Comparison of ENCODE assay signal across 9 cellular contexts in the genomic region with DNA sequence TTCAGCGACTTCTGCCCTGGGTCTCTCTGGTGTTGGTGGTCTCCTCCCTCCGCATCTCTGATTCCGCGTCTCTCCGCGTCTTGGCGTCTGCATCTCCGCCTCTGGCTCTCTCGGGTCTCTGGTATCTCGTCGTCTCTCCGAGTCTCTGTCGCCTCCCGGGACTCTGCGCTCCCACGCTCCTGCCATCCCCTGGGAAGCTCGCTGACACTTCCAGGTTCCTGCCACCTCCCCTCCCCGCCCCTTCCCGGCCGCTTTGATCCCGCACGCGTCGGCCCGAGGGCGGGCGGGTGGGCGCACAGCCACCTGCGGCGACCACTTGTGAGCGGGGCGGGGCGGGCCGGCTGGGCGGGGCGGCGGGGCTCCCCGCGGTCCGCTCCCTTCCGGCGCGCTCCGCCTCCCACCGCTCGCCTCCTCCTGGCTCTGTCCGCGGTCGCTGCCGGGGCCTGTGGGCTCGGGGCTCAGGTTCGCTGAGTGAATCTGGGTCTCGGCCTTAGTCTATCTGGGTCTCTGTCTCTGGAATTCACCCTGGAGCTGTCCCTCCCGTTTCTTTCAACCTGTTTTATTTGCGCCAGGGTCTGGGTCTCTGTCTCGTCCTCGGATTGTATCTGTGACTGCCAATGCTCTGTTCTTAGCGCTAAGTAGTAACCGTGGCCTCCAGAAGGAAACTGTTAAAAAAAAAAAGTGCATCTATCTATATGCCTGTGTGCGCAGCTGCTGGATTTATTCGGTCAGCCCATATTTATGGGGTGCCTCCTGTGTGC. TPM values are rescaled to one million over a fixed set of nuclear protein-coding genes. Genes with fewer than 3 reads are reported as not detected.
DNase-seq lines count a peak whose midpoint lies in the region; ATAC-seq, FAIRE-seq and TF ChIP-seq lines count a peak whose summit lies in the region.
"Had no signal": no experiment of that assay in that cellular context is flagged by ENCODE, and none has a peak within 500 bp of the region (broad histone marks: within the 10 kb centered on the region; RNA-seq: fewer than 3 reads in every experiment).

No MANE protein-coding gene starts in this region.

- TF ChIP-seq CTCF in HEK293 (tag by site-specific recombination; IDR thresholded peaks at IDR 0.05) (no peak), K562 (IDR thresholded peaks at IDR 0.05 in 2 of 3, conservative IDR thresholded peaks at IDR 0.05 in 1 of 3; ENCODE audit: insufficient read depth in 2 of 3, low read depth in 1 of 3, low read length in 3 of 3) (no peak)

- peak; percentile 45 for ATAC-seq in K562
- ATAC-seq in GM21786 (IDR thresholded peaks at IDR 0.05; ENCODE audit: unreplicated experiment), result no peak

- H3K9me3 ChIP-seq in HEK293 (ENCODE audit: control insufficient read depth, insufficient read depth, low read depth, low read length) (no peaks in the 10 kb centered on the region), K562 (replicated peaks; ENCODE audit: control insufficient read depth, insufficient read depth, low read depth, low read length) (no peaks in the 10 kb centered on the region), iPS-18a (ENCODE audit: control insufficient read depth, low read depth, low read length) (no peaks in the 10 kb centered on the region), skeletal muscle satellite cell (replicated peaks; ENCODE audit: low read length) (no peaks in the 10 kb centered on the region)

- peaks cover 14% of the 10 kb centered on the region for H3K4me1 ChIP-seq in HEK293 (ENCODE audit: control insufficient read depth, insufficient read depth, low read length)
- peaks cover 22 to 61% of the 10 kb centered on the region in 2 experiments for H3K4me1 ChIP-seq in K562 (replicated peaks in 1 of 2; ENCODE audit: control insufficient read depth in 2 of 2, insufficient read depth in 2 of 2, low read length in 2 of 2)
- peaks cover 11% of the 10 kb centered on the region for H3K4me1 ChIP-seq in iPS-18a (ENCODE audit: control insufficient read depth, low read depth, low read length)
- H3K4me1 ChIP-seq in skeletal muscle satellite cell (ENCODE audit: control insufficient read depth, insufficient read depth, low read length), result peaks cover 38% of the 10 kb centered on the region

- TF ChIP-seq RAD21 in K562 (CRISPR knock-in tag; conservative IDR thresholded peaks at IDR 0.05 in 1 of 2, IDR thresholded peaks at IDR 0.05 in 1 of 2), result no peak

- no peak for TF ChIP-seq EP300 in K562 (IDR thresholded peaks at IDR 0.05; ENCODE audit: low read length)

- no peak for TF ChIP-seq POLR2A in K562 (conservative IDR thresholded peaks at IDR 0.05)

- peak; percentile 46 for DNase-seq in DMS 273 treated with DMSO at 0.1 percent for 48 hours (lab: John Stamatoyannopoulos, UW)
- DNase-seq in RPMI7951 (ENCODE audit: low read depth), result peak; percentile 63
- DNase-seq in K562 (ENCODE audit: extremely low read depth in 1 of 4, low spot score in 3 of 4), result peak; percentile 66 to 74 (median 70)
- DNase-seq in HEK293T (ENCODE audit: extremely low spot score), result no peak

- H3K9ac ChIP-seq in K562 (ENCODE audit: insufficient read depth in 1 of 2, low read depth in 2 of 2, low read length in 2 of 2), result peak overlapping the region; percentile 57 to 92
- peak overlapping the region; percentile 28 for H3K9ac ChIP-seq in iPS-18a (ENCODE audit: low read length)
- peak overlapping the region; percentile 54 for H3K9ac ChIP-seq in skeletal muscle satellite cell (ENCODE audit: low read depth, low read length)

- H4K20me1 ChIP-seq in K562 (replicated peaks; ENCODE audit: control insufficient read depth, insufficient read depth, low read length), result no peaks in the 10 kb centered on the region; the same call in 1 of the 2 replicates

- CTCF ChIA-PET in HEK293 (lab: Yijun Ruan, JAX), result interaction anchor here (0.5 to 4.7 kb wide), 12 partner anchors 10 to 439 kb away, joined by 3 to 36 read pairs (median 4); no protein-coding TSS in a partner anchor
- CTCF ChIA-PET in K562 (lab: Yijun Ruan, JAX; ENCODE audit: low intra/inter-chr PET ratio), result no interaction called here
- CTCF ChIA-PET in HEK293T (lab: Yijun Ruan, JAX), result interaction anchor here (0.7 to 1.1 kb wide), 4 partner anchors 7 to 115 kb away, joined by 3 read pairs; no protein-coding TSS in a partner anchor

- in situ Hi-C loops in K562 (cut with MboI), result no loop called here

- H3K4me2 ChIP-seq in K562 (ENCODE audit: insufficient read depth, low read length) (peak overlapping the region; percentile 87), skeletal muscle satellite cell (ENCODE audit: low read length) (peak overlapping the region; percentile 89)

- no peaks in the 10 kb centered on the region for H3K79me2 ChIP-seq in K562 (ENCODE audit: control insufficient read depth, insufficient read depth, low read length)

- intact Hi-C loops in K562 (cut with micrococcal nuclease), result loop anchor here (10.0 kb wide), 1 partner anchor 292 kb away; a partner anchor contains a TSS

- peak overlapping the region; percentile 78 for H3K27ac ChIP-seq in HEK293 (ENCODE audit: extremely low read depth, low read depth, low read length)
- peak overlapping the region; percentile 34; the same call in 1 of the 3 replicates for H3K27ac ChIP-seq in K562 (ENCODE audit: extremely low read depth, low read depth, low read length)
- no peak overlapping the region for H3K27ac ChIP-seq in iPS-18a (ENCODE audit: low read length)

- H3K27me3 ChIP-seq in K562 (ENCODE audit: control insufficient read depth in 2 of 2, insufficient read depth in 2 of 2, low read length in 2 of 2) (0 out of 5 replicates have a peak, but pooled peaks cover 0 to 9% of the 10 kb centered on the region in 2 experiments), iPS-18a (ENCODE audit: control insufficient read depth, insufficient read depth, low read length) (peaks cover 80% of the 10 kb centered on the region), skeletal muscle satellite cell (ENCODE audit: control insufficient read depth, insufficient read depth, low read length) (no peaks in the 10 kb centered on the region)

- peak; percentile 48 for FAIRE-seq in K562 (lab: Jason Lieb, UNC)

- peak overlapping the region; percentile 91 for H2AFZ ChIP-seq in K562 (ENCODE audit: low read depth, low read length)

- no peaks in the 10 kb centered on the region for H3K9me1 ChIP-seq in K562 (ENCODE audit: control insufficient read depth, insufficient read depth, low read length)

- WGBS in K562 (ENCODE audit: insufficient coverage, low coverage, missing lambda C conversion rate), result 1% methylated on average over 21 of the region's 61 CpGs

- no TSS peak for BruUV-seq in K562 (replicated peaks; lab: Mats Ljungman, UMichigan)

- H3K4me3 ChIP-seq in HEK293 (ENCODE audit: low read depth, low read length), result peak overlapping the region; percentile 55
- peak overlapping the region; percentile 73 for H3K4me3 ChIP-seq in K562
- H3K4me3 ChIP-seq in iPS-18a (ENCODE audit: low read length), result peak overlapping the region; percentile 79
- peak overlapping the region; percentile 71 for H3K4me3 ChIP-seq in skeletal muscle satellite cell (ENCODE audit: low read length)

- POLR2A ChIA-PET in HEK293 (lab: Yijun Ruan, JAX) (interaction anchor here (0.6 to 1.6 kb wide), 5 partner anchors 28 to 97 kb away, joined by 3 to 6 read pairs (median 4); no protein-coding TSS in a partner anchor), K562 (lab: Yijun Ruan, JAX) (interaction anchor here (0.8 to 1.7 kb wide), 5 partner anchors 8 to 47 kb away, joined by 3 to 10 read pairs (median 4); a partner anchor contains a TSS), HEK293T (lab: Yijun Ruan, JAX) (interaction anchor here (0.9 to 2.1 kb wide), 10 partner anchors 11 to 169 kb away, joined by 3 to 13 read pairs (median 4); a partner anchor contains a TSS)

- no peaks in the 10 kb centered on the region for H3K36me3 ChIP-seq in HEK293 (ENCODE audit: control insufficient read depth in 2 of 2, insufficient read depth in 1 of 2, low read length in 2 of 2)
- H3K36me3 ChIP-seq in K562 (ENCODE audit: control insufficient read depth, insufficient read depth, low read length), result no peaks in the 10 kb centered on the region
- no peaks in the 10 kb centered on the region for H3K36me3 ChIP-seq in iPS-18a (ENCODE audit: control insufficient read depth, low read depth, low read length)
- H3K36me3 ChIP-seq in skeletal muscle satellite cell (ENCODE audit: insufficient read depth, low read length), result no peaks in the 10 kb centered on the region

RNA-seq across cellular contexts. Expression of a gene that starts 2.6 kb away (rescaled TPM):
- total RNA-seq in RPMI7951 (2014; rRNA removed; shearing (Covaris generic)), result 0.48 TPM in 1 of 2 replicates, not detected in the other
- total RNA-seq in K562 (2011; cell fraction: chromatin; rRNA removed; ENCODE audit: low replicate concordance), result 0.51 and 1.1 TPM in 2 replicates
- total RNA-seq in K562 (2011; cell fraction: nucleolus; rRNA removed), result 0.92 and 1.2 TPM in 2 replicates
- total RNA-seq in K562 (2011; cell fraction: nucleoplasm; rRNA removed), result 0.66 and 1.3 TPM in 2 replicates
- total RNA-seq in K562 (2014; rRNA removed) (0.09 and 0.45 TPM in 2 replicates), K562 (2014; rRNA removed; fragmentation: Illumina TruSeq; extraction: Trizol) (0.22 TPM in 1 of 2 replicates, not detected in the other), K562 (2015; rRNA removed; fragmentation: Illumina TruSeq; extraction: Trizol) (not detected in 2 replicates), K562 (2021) (1.1 and 2.2 TPM in 2 replicates)
- polyA plus RNA-seq in K562 (2011; rRNA removed) (0.14 and 0.31 TPM in 2 replicates), K562 (2014; fragmentation: Illumina TruSeq; extraction: Trizol) (0.11 and 0.13 TPM in 2 replicates), K562 (2014; fragmentation: Nextera tagmentation; extraction: Ambion mirVana) (under 1 TPM; 0.03 to 0.06 TPM), K562 (2014; rRNA removed) (0.16 and 1.7 TPM in 2 replicates)
- 0.16 and 0.94 TPM in 2 replicates for polyA plus RNA-seq in K562 (2011; cell fraction: cytosol; rRNA removed)
- 1.4 and 3.3 TPM in 2 replicates for polyA plus RNA-seq in K562 (2011; cell fraction: nucleus; rRNA removed)
- 0.22 and 0.29 TPM in 2 replicates for polyA plus RNA-seq in K562 (2012)
- polyA minus RNA-seq in K562 (2011; rRNA and poly(A)+ RNA removed), result 0.11 TPM in 1 of 2 replicates, not detected in the other
- not detected in 2 replicates for polyA minus RNA-seq in K562 (2011; cell fraction: cytosol; rRNA and poly(A)+ RNA removed)
- 0.56 and 0.94 TPM in 2 replicates for polyA minus RNA-seq in K562 (2011; cell fraction: nucleus; rRNA and poly(A)+ RNA removed)
- under 0.01 TPM in 2 replicates for total RNA-seq in skeletal muscle satellite cell (2012; rRNA removed)

RNA-seq across cellular contexts. Expression of a gene that starts 8.2 kb away (rescaled TPM):
- 0.12 TPM in 1 of 2 replicates, not detected in the other for total RNA-seq in RPMI7951 (2014; rRNA removed; shearing (Covaris generic))
- total RNA-seq in K562 (2011; cell fraction: chromatin; rRNA removed; ENCODE audit: low replicate concordance), result 0.12 TPM in 1 of 2 replicates, not detected in the other
- not detected in 2 replicates for total RNA-seq in K562 (2011; cell fraction: nucleolus; rRNA removed)
- total RNA-seq in K562 (2011; cell fraction: nucleoplasm; rRNA removed), result not detected in 2 replicates
- not detected in 2 replicates for total RNA-seq in K562 (2014; rRNA removed)
- not detected in 2 replicates for total RNA-seq in K562 (2014; rRNA removed; fragmentation: Illumina TruSeq; extraction: Trizol)
- 0.04 TPM in 1 of 2 replicates, not detected in the other for total RNA-seq in K562 (2015; rRNA removed; fragmentation: Illumina TruSeq; extraction: Trizol)
- total RNA-seq in K562 (2021), result not detected in 2 replicates
- polyA plus RNA-seq in K562 (2011; rRNA removed), result not detected in 2 replicates
- not detected in 2 replicates for polyA plus RNA-seq in K562 (2011; cell fraction: cytosol; rRNA removed)
- polyA plus RNA-seq in K562 (2011; cell fraction: nucleus; rRNA removed), result 0.03 and 0.06 TPM in 2 replicates
- 0.14 TPM in 1 of 2 replicates, not detected in the other for polyA plus RNA-seq in K562 (2012)
- not detected in 2 replicates for polyA plus RNA-seq in K562 (2014; fragmentation: Illumina TruSeq; extraction: Trizol)
- not detected for polyA plus RNA-seq in K562 (2014; fragmentation: Nextera tagmentation; extraction: Ambion mirVana)
- polyA plus RNA-seq in K562 (2014; rRNA removed), result 0.04 TPM in 1 of 2 replicates, not detected in the other
- not detected in 2 replicates for polyA minus RNA-seq in K562 (2011; rRNA and poly(A)+ RNA removed)
- not detected in 2 replicates for polyA minus RNA-seq in K562 (2011; cell fraction: cytosol; rRNA and poly(A)+ RNA removed)
- polyA minus RNA-seq in K562 (2011; cell fraction: nucleus; rRNA and poly(A)+ RNA removed), result not detected in 2 replicates
- under 0.01 and 0.25 TPM in 2 replicates for total RNA-seq in skeletal muscle satellite cell (2012; rRNA removed)
- total RNA-seq: T-helper 1 cell treated with Interleukin-12 subunit alpha and Interleukin-12 subunit beta and Interleukin-4 antibody, amounts not matched to agents 30 ng/mL and 1 ng/mL, for 36 hours had no signal

RNA-seq across cellular contexts. Expression of a gene that starts 25.7 kb away (rescaled TPM):
- 3.0 and 8.2 TPM in 2 replicates for total RNA-seq in RPMI7951 (2014; rRNA removed; shearing (Covaris generic))
- total RNA-seq in K562 (2011; cell fraction: chromatin; rRNA removed; ENCODE audit: low replicate concordance), result 48.2 and 140 TPM in 2 replicates
- 69.2 and 70.9 TPM in 2 replicates for total RNA-seq in K562 (2011; cell fraction: nucleolus; rRNA removed)
- 56.7 and 63.2 TPM in 2 replicates for total RNA-seq in K562 (2011; cell fraction: nucleoplasm; rRNA removed)
- total RNA-seq in K562 (2014; rRNA removed) (4.5 and 10.5 TPM in 2 replicates), K562 (2014; rRNA removed; fragmentation: Illumina TruSeq; extraction: Trizol) (1.3 and 2.1 TPM in 2 replicates), K562 (2015; rRNA removed; fragmentation: Illumina TruSeq; extraction: Trizol) (1.6 and 2.0 TPM in 2 replicates), K562 (2021) (24.4 and 26.0 TPM in 2 replicates)
- polyA plus RNA-seq in K562 (2011; rRNA removed) (3.4 and 11.1 TPM in 2 replicates), K562 (2014; fragmentation: Illumina TruSeq; extraction: Trizol) (6.7 and 11.2 TPM in 2 replicates), K562 (2014; fragmentation: Nextera tagmentation; extraction: Ambion mirVana) (under 1 TPM; 0.13 to 0.25 TPM), K562 (2014; rRNA removed) (11.0 TPM in 2 replicates)
- polyA plus RNA-seq in K562 (2011; cell fraction: cytosol; rRNA removed), result 2.9 and 4.2 TPM in 2 replicates
- 21.8 and 47.2 TPM in 2 replicates for polyA plus RNA-seq in K562 (2011; cell fraction: nucleus; rRNA removed)
- 8.0 and 12.4 TPM in 2 replicates for polyA plus RNA-seq in K562 (2012)
- polyA minus RNA-seq in K562 (2011; rRNA and poly(A)+ RNA removed), result 3.6 and 5.6 TPM in 2 replicates
- polyA minus RNA-seq in K562 (2011; cell fraction: cytosol; rRNA and poly(A)+ RNA removed), result 14.1 and 21.2 TPM in 2 replicates
- polyA minus RNA-seq in K562 (2011; cell fraction: nucleus; rRNA and poly(A)+ RNA removed), result 17.4 and 17.8 TPM in 2 replicates
- 12.7 and 28.2 TPM in 2 replicates for total RNA-seq in skeletal muscle satellite cell (2012; rRNA removed)

RNA-seq across cellular contexts. Expression of a gene that starts 36.3 kb away (rescaled TPM):
- 2.0 and 2.1 TPM in 2 replicates for total RNA-seq in RPMI7951 (2014; rRNA removed; shearing (Covaris generic))
- total RNA-seq in K562 (2011; cell fraction: chromatin; rRNA removed; ENCODE audit: low replicate concordance), result 54.5 and 58.1 TPM in 2 replicates
- total RNA-seq in K562 (2011; cell fraction: nucleolus; rRNA removed), result 32.9 and 33.8 TPM in 2 replicates
- total RNA-seq in K562 (2011; cell fraction: nucleoplasm; rRNA removed), result 75.0 and 137 TPM in 2 replicates
- total RNA-seq in K562 (2014; rRNA removed), result 5.9 and 6.0 TPM in 2 replicates
- total RNA-seq in K562 (2014; rRNA removed; fragmentation: Illumina TruSeq; extraction: Trizol), result 4.8 and 5.5 TPM in 2 replicates
- 4.4 and 4.9 TPM in 2 replicates for total RNA-seq in K562 (2015; rRNA removed; fragmentation: Illumina TruSeq; extraction: Trizol)
- total RNA-seq in K562 (2021), result 17.5 and 23.4 TPM in 2 replicates
- 13.4 and 22.8 TPM in 2 replicates for polyA plus RNA-seq in K562 (2011; rRNA removed)
- polyA plus RNA-seq in K562 (2011; cell fraction: cytosol; rRNA removed), result 13.3 and 24.8 TPM in 2 replicates
- 83.4 and 84.6 TPM in 2 replicates for polyA plus RNA-seq in K562 (2011; cell fraction: nucleus; rRNA removed)
- polyA plus RNA-seq in K562 (2012), result 24.0 and 57.3 TPM in 2 replicates
- polyA plus RNA-seq in K562 (2014; fragmentation: Illumina TruSeq; extraction: Trizol), result 28.1 and 31.8 TPM in 2 replicates
- polyA plus RNA-seq in K562 (2014; fragmentation: Nextera tagmentation; extraction: Ambion mirVana), result 1 to 10 TPM; 2.3 to 3.2 TPM
- polyA plus RNA-seq in K562 (2014; rRNA removed), result 22.9 and 23.3 TPM in 2 replicates
- 4.4 and 4.6 TPM in 2 replicates for polyA minus RNA-seq in K562 (2011; rRNA and poly(A)+ RNA removed)
- 4.1 and 5.7 TPM in 2 replicates for polyA minus RNA-seq in K562 (2011; cell fraction: cytosol; rRNA and poly(A)+ RNA removed)
- 10.6 and 12.4 TPM in 2 replicates for polyA minus RNA-seq in K562 (2011; cell fraction: nucleus; rRNA and poly(A)+ RNA removed)
- 2.0 and 5.5 TPM in 2 replicates for total RNA-seq in skeletal muscle satellite cell (2012; rRNA removed)

RNA-seq across cellular contexts. Expression of a gene that starts 39.0 kb away (rescaled TPM):
- total RNA-seq in RPMI7951 (2014; rRNA removed; shearing (Covaris generic)), result not detected in 2 replicates
- not detected in 2 replicates for total RNA-seq in K562 (2011; cell fraction: chromatin; rRNA removed; ENCODE audit: low replicate concordance)
- not detected in 2 replicates for total RNA-seq in K562 (2011; cell fraction: nucleolus; rRNA removed)
- total RNA-seq in K562 (2011; cell fraction: nucleoplasm; rRNA removed), result not detected in 2 replicates
- not detected in 2 replicates for total RNA-seq in K562 (2014; rRNA removed)
- not detected in 2 replicates for total RNA-seq in K562 (2014; rRNA removed; fragmentation: Illumina TruSeq; extraction: Trizol)
- total RNA-seq in K562 (2015; rRNA removed; fragmentation: Illumina TruSeq; extraction: Trizol), result not detected in 2 replicates
- total RNA-seq in K562 (2021), result not detected in 2 replicates
- not detected in 2 replicates for polyA plus RNA-seq in K562 (2011; rRNA removed)
- not detected in 2 replicates for polyA plus RNA-seq in K562 (2011; cell fraction: cytosol; rRNA removed)
- polyA plus RNA-seq in K562 (2011; cell fraction: nucleus; rRNA removed), result not detected in 2 replicates
- polyA plus RNA-seq in K562 (2012), result not detected in 2 replicates
- polyA plus RNA-seq in K562 (2014; fragmentation: Illumina TruSeq; extraction: Trizol), result not detected in 2 replicates
- not detected for polyA plus RNA-seq in K562 (2014; fragmentation: Nextera tagmentation; extraction: Ambion mirVana)
- not detected in 2 replicates for polyA plus RNA-seq in K562 (2014; rRNA removed)
- polyA minus RNA-seq in K562 (2011; rRNA and poly(A)+ RNA removed), result not detected in 2 replicates
- polyA minus RNA-seq in K562 (2011; cell fraction: cytosol; rRNA and poly(A)+ RNA removed), result not detected in 2 replicates
- not detected in 2 replicates for polyA minus RNA-seq in K562 (2011; cell fraction: nucleus; rRNA and poly(A)+ RNA removed)
- under 0.01 TPM in 1 of 2 replicates, not detected in the other for total RNA-seq in skeletal muscle satellite cell (2012; rRNA removed)
- total RNA-seq: T-helper 1 cell treated with Interleukin-12 subunit alpha and Interleukin-12 subunit beta and Interleukin-4 antibody, amounts not matched to agents 30 ng/mL and 1 ng/mL, for 36 hours had no signal
